In genomic region chr2:241224851-241225438, GRCh38 we compare ENCODE assay signal across 17 cellular contexts. TPM values are rescaled to one million over a fixed set of nuclear protein-coding genes. Genes with fewer than 3 reads are reported as not detected.
DNase-seq lines count a peak whose midpoint lies in the region; ATAC-seq, FAIRE-seq and TF ChIP-seq lines count a peak whose summit lies in the region.
"Had no signal": no experiment of that assay in that cellular context is flagged by ENCODE, and none has a peak within 500 bp of the region (broad histone marks: within the 10 kb centered on the region; RNA-seq: fewer than 3 reads in every experiment).

No MANE protein-coding gene starts in this region.

- no peak for ATAC-seq in Right ventricle myocardium inferior
- ATAC-seq in GM21526 (IDR thresholded peaks at IDR 0.05; ENCODE audit: low FRiP score, unreplicated experiment) = no peak

- intact Hi-C loops in Right ventricle myocardium inferior (cut with DNase I) = no loop called here
- intact Hi-C loops in cardiac septum (cut with DNase I) = no loop called here
- intact Hi-C loops in dorsolateral prefrontal cortex (cut with DNase I) = loop anchor here (5.0 kb wide), 2 partner anchors 68 to 123 kb away; partner anchors contain the start of gene MTERF4 (in 1 of the 2)

- H3K9me3 ChIP-seq in mesodermal cell (ENCODE audit: control insufficient read depth, low read length) = peaks cover 3% of the 10 kb centered on the region
- H3K9me3 ChIP-seq: uterus had no signal

- peak overlapping the region; percentile 59 to 99 (median 95) for H3K27ac ChIP-seq in dorsolateral prefrontal cortex
- H3K27ac ChIP-seq in mesodermal cell (ENCODE audit: low read depth, low read length, severe bottlenecking) = peak overlapping the region; percentile 41
- H3K27ac ChIP-seq in temporal lobe (ENCODE audit: low read depth, low read length) = peak overlapping the region; percentile 97
- H3K27ac ChIP-seq: parathyroid adenoma, uterus had no signal

- 89 to 92% methylated on average over 7 to 8 of the region's 8 CpGs for WGBS in mesodermal cell (ENCODE audit: insufficient coverage in 2 of 2), 2 experiments

- no peak for FAIRE-seq in D721Med (lab: Jason Lieb, UNC)

- H3K4me1 ChIP-seq in mesodermal cell (ENCODE audit: control insufficient read depth, insufficient read depth, low read length, poor library complexity, severe bottlenecking) = peaks cover 15% of the 10 kb centered on the region
- H3K4me1 ChIP-seq: parathyroid adenoma had no signal

- peak overlapping the region in 8 of 59 donors; percentile 13 to 53 (median 36) for H3K4me3 ChIP-seq in dorsolateral prefrontal cortex
- no peak overlapping the region for H3K4me3 ChIP-seq in mesodermal cell (ENCODE audit: extremely low read depth, insufficient read depth, low read length, poor library complexity, severe bottlenecking)
- H3K4me3 ChIP-seq: uterus had no signal

- TF ChIP-seq CTCF in dorsolateral prefrontal cortex (IDR thresholded peaks at IDR 0.05 in 54 of 56, conservative IDR thresholded peaks at IDR 0.05 in 2 of 56; ENCODE audit: low read depth in 1 of 56, partially characterized antibody in 56 of 56) (no peak), D721Med (IDR thresholded peaks at IDR 0.05; ENCODE audit: insufficient read depth, missing control alignments) (no peak)

- no peaks in the 10 kb centered on the region for H3K27me3 ChIP-seq in dorsolateral prefrontal cortex
- H3K27me3 ChIP-seq: uterus had no signal

- peak; percentile 25 for DNase-seq in Right ventricle myocardium inferior (ENCODE audit: missing footprints)
- no peak for DNase-seq in cardiac septum (ENCODE audit: low spot score)
- DNase-seq in dorsolateral prefrontal cortex = peak in 1 of 10 donors; percentile 36
- no peak for DNase-seq in hippocampal formation (lab: John Stamatoyannopoulos, UW)
- DNase-seq in D721Med (ENCODE audit: insufficient read length, low spot score) = no peak
- DNase-seq: activated CD4-positive, CD25-positive, alpha-beta regulatory T cell treated with anti-CD3 and anti-CD28 coated beads, Interleukin-2, amount 50 U/mL, for 72 hours; erythroblast; NCI-H1694; NCI-H2227 treated with DMSO at 0.1 percent for 48 hours; stimulated activated CD4-positive, alpha-beta T cell treated with anti-CD3 and anti-CD28 coated beads, Interleukin-1b, Interleukin-23, amount 100 ng/mL, for 48 hours; stimulated activated naive CD8-positive, alpha-beta T cell treated with anti-CD3 and anti-CD28 coated beads, Interleukin-15, amount 100 ng/mL, for 72 hours; T-helper 9 cell; uterus had no signal

- peaks cover 48% of the 10 kb centered on the region for H3K36me3 ChIP-seq in mesodermal cell (ENCODE audit: control insufficient read depth, insufficient read depth, low read length)
- H3K36me3 ChIP-seq: uterus had no signal

RNA-seq across cellular contexts. Expression of gene ANO7, which starts 36.5 kb away (rescaled TPM):
- 0.81 TPM for total RNA-seq in Right ventricle myocardium inferior
- 3.4 TPM for total RNA-seq in cardiac septum
- total RNA-seq in dorsolateral prefrontal cortex = 10 to 100 TPM in 10 of 120 experiments, 1 to 10 TPM in 110; 1.8 to 24.3 (median 6.2) TPM
- polyA plus RNA-seq in mesodermal cell (2013, experiment 1 of 2) = 1.5 TPM
- 1.5 TPM for polyA plus RNA-seq in mesodermal cell (2013, experiment 2 of 2)
- 0.25 TPM for total RNA-seq in temporal lobe

Comparison
In these comparisons a context has a peak if more than half of its experiments do, and no peak if none do; other contexts are left out.
1. H3K27ac ChIP-seq: peak in every context shown above with its lines; median percentile 97 in temporal lobe; 95 in dorsolateral prefrontal cortex; 41 in mesodermal cell.
2. intact Hi-C loops: an anchor here in dorsolateral prefrontal cortex (5.0 kb wide); none called in Right ventricle myocardium inferior and cardiac septum.